ENCODE assay signal across 1 cellular context in genomic region chr12:113747048-113747447, GRCh38.
TF ChIP-seq lines count a peak whose summit lies in the region.

No MANE protein-coding gene starts in this region.

TF ChIP-seq in K562, 482 proteins besides CTCF, POLR2A, EP300 and RAD21 (continued from another document and continues in another):
- TF ChIP-seq AFF4 (CRISPR knock-in tag; IDR thresholded peaks at IDR 0.05) = no peak
- TF ChIP-seq MIER1 (IDR thresholded peaks at IDR 0.05; ENCODE audit: low read depth) = no peak
- no peak for TF ChIP-seq LCOR (CRISPR knock-in tag; IDR thresholded peaks at IDR 0.05)
- 0 out of 2 replicates have a peak, but pooled peaks have one; percentile 24 for TF ChIP-seq KLF6 (CRISPR knock-in tag; IDR thresholded peaks at IDR 0.05; ENCODE audit: borderline replicate concordance)
- TF ChIP-seq ZBTB5 (IDR thresholded peaks at IDR 0.05) = no peak
- peak; percentile 73; the same call in 1 of the 2 replicates for TF ChIP-seq MEF2D (tag; conservative IDR thresholded peaks at IDR 0.05; ENCODE audit: low read depth)
- TF ChIP-seq CHD7 (IDR thresholded peaks at IDR 0.05; ENCODE audit: low read depth, low read length) = no peak
- no peak for TF ChIP-seq TCFL5 (CRISPR knock-in tag; conservative IDR thresholded peaks at IDR 0.05)
- 0 out of 2 replicates have a peak, but pooled peaks have one; percentile 26 for TF ChIP-seq POLR2AphosphoS5 (IDR thresholded peaks at IDR 0.05; ENCODE audit: control insufficient read depth, insufficient read depth, low read depth, low read length)
- 0 out of 2 replicates have a peak, but pooled peaks have one; percentile 53 for TF ChIP-seq ZNF395 (CRISPR knock-in tag; IDR thresholded peaks at IDR 0.05)
- TF ChIP-seq HDAC2 (IDR thresholded peaks at IDR 0.05) = peak; percentile 45; the same call in 1 of the 2 replicates
- peak; percentile 95 for TF ChIP-seq MAX (CRISPR knock-in tag; IDR thresholded peaks at IDR 0.05)
- TF ChIP-seq C11orf30 (IDR thresholded peaks at IDR 0.05; ENCODE audit: low read depth) = peak; percentile 68
- no peak for TF ChIP-seq TARDBP (IDR thresholded peaks at IDR 0.05)
- no peak for TF ChIP-seq SP1 (CRISPR knock-in tag; IDR thresholded peaks at IDR 0.05)
- TF ChIP-seq ZNF431 (CRISPR knock-in tag; IDR thresholded peaks at IDR 0.05) = 0 out of 2 replicates have a peak, but pooled peaks have one; percentile 25
- TF ChIP-seq YY1 (IDR thresholded peaks at IDR 0.05; ENCODE audit: borderline replicate concordance in 1 of 3, control insufficient read depth in 1 of 3, extremely low read depth in 1 of 3, insufficient read depth in 3 of 3, insufficient read length in 1 of 3, insufficient replicate concordance in 2 of 3, low read depth in 1 of 3, low read length in 2 of 3) = peak in 1 of 3 experiments; percentile 9
- TF ChIP-seq HDAC6 (IDR thresholded peaks at IDR 0.05; ENCODE audit: low read depth, low read length) = no peak
- peak; percentile 60; the same call in 1 of the 2 replicates for TF ChIP-seq HBP1 (CRISPR knock-in tag; IDR thresholded peaks at IDR 0.05)
- 0 out of 2 replicates have a peak, but pooled peaks have one; percentile 55 for TF ChIP-seq CUX1 (CRISPR knock-in tag; IDR thresholded peaks at IDR 0.05)
- peak; percentile 20; the same call in 1 of the 2 replicates for TF ChIP-seq MEF2A (IDR thresholded peaks at IDR 0.05; ENCODE audit: control insufficient read depth, low read depth, low read length)
- TF ChIP-seq TFAM (CRISPR knock-in tag; conservative IDR thresholded peaks at IDR 0.05) = no peak
- TF ChIP-seq RB1 (IDR thresholded peaks at IDR 0.05; ENCODE audit: low read depth) = no peak
- no peak for TF ChIP-seq ZNF354B (CRISPR knock-in tag; IDR thresholded peaks at IDR 0.05)
- TF ChIP-seq JUND (IDR thresholded peaks at IDR 0.05; ENCODE audit: borderline replicate concordance, low read depth, low read length) = no peak
- TF ChIP-seq JUND (tag; IDR thresholded peaks at IDR 0.05; ENCODE audit: borderline replicate concordance, low read depth, low read length) = peak; percentile 15; the same call in 1 of the 3 replicates
- TF ChIP-seq PHF8 (IDR thresholded peaks at IDR 0.05; ENCODE audit: borderline replicate concordance, low read length) = no peak
